23 cellular contexts compared by ENCODE assay signal in genomic region chr1:230701434-230701833, GRCh38. TPM values are rescaled to one million over a fixed set of nuclear protein-coding genes. Genes with fewer than 3 reads are reported as not detected.
"Had no signal": no experiment of that assay in that cellular context is flagged by ENCODE, and none has a peak within 500 bp of the region (broad histone marks: within the 10 kb centered on the region; RNA-seq: fewer than 3 reads in every experiment).

No MANE protein-coding gene starts in this region.

- H3K4me3 ChIP-seq: adrenal gland, body of pancreas, PC-9 had no signal

- H2AFZ ChIP-seq: PC-9 had no signal

- H3K4me1 ChIP-seq: adrenal gland, body of pancreas had no signal

- ATAC-seq: activated CD8-positive, alpha-beta T cell treated with anti-CD3 and anti-CD28 coated beads, Interleukin-2, amount 10 ng/mL, durations not matched to agents 7 days and 5 days; body of pancreas; T-helper 17 cell; WTC11 had no signal

- H3K4me3 Mint-ChIP-seq: activated CD8-positive, alpha-beta T cell treated with anti-CD3 and anti-CD28 coated beads, Interleukin-2, amount 10 ng/mL, durations not matched to agents 7 days and 5 days; activated naive CD8-positive, alpha-beta T cell treated with anti-CD3 and anti-CD28 coated beads, Interleukin-2, amount 10 ng/mL, durations not matched to agents 7 days and 5 days; T-helper 17 cell; WTC11 had no signal

- H3K9me3 Mint-ChIP-seq: activated naive CD8-positive, alpha-beta T cell treated with anti-CD3 and anti-CD28 coated beads, Interleukin-2, amount 10 ng/mL, durations not matched to agents 7 days and 5 days; WTC11 had no signal

- FAIRE-seq: bronchial epithelial cell had no signal

- H3K4me2 ChIP-seq: KMS-11, PC-9 had no signal

- H3K9me3 ChIP-seq: adrenal gland, body of pancreas had no signal

- H3K27ac Mint-ChIP-seq: activated CD8-positive, alpha-beta T cell treated with anti-CD3 and anti-CD28 coated beads, Interleukin-2, amount 10 ng/mL, durations not matched to agents 7 days and 5 days; activated naive CD8-positive, alpha-beta T cell treated with anti-CD3 and anti-CD28 coated beads, Interleukin-2, amount 10 ng/mL, durations not matched to agents 7 days and 5 days; T-helper 17 cell; WTC11 had no signal

- DNase-seq: activated CD4-positive, alpha-beta T cell treated with anti-CD3 and anti-CD28 coated beads for 48 hours; activated CD4-positive, alpha-beta T cell treated with anti-CD3 and anti-CD28 coated beads, Interleukin-2, amount 50 U/mL, for 4 hours; activated CD4-positive, CD25-positive, alpha-beta regulatory T cell treated with anti-CD3 and anti-CD28 coated beads, Interleukin-2, amount 50 U/mL, for 72 hours; activated CD8-positive, alpha-beta memory T cell treated with anti-CD3 and anti-CD28 coated beads, Interleukin-2, amount 50 U/mL, for 48 hours; activated CD8-positive, alpha-beta T cell treated with anti-CD3 and anti-CD28 coated beads, Interleukin-2, amount 10 ng/mL, durations not matched to agents 7 days and 5 days; activated naive CD4-positive, alpha-beta T cell treated with anti-CD3 and anti-CD28 coated beads, Interleukin-2, amount 50 U/mL, for 16 hours; activated naive CD8-positive, alpha-beta T cell treated with anti-CD3 and anti-CD28 coated beads, Interleukin-2, amount 10 ng/mL, durations not matched to agents 7 days and 5 days; activated T-cell treated with anti-CD3 and anti-CD28 coated beads, Interleukin-2, amount 50 U/mL, for 1 hour; adrenal gland; body of pancreas; NCI-H1092; NCI-H1417; NCI-H2081; NCI-H510A treated with DMSO at 0.1 percent for 48 hours; PC-9; SHP77 treated with DMSO at 0.1 percent for 48 hours; T-helper 17 cell; T-helper 9 cell had no signal

- H3K4me1 Mint-ChIP-seq: activated naive CD8-positive, alpha-beta T cell treated with anti-CD3 and anti-CD28 coated beads, Interleukin-2, amount 10 ng/mL, durations not matched to agents 7 days and 5 days had no signal

- H3K36me3 ChIP-seq: adrenal gland had no signal

- H3K27me3 ChIP-seq: adrenal gland, body of pancreas had no signal

- H3K27ac ChIP-seq: adrenal gland, body of pancreas, KMS-11, PC-9 had no signal

- H3K9ac ChIP-seq: KMS-11 had no signal

- H3K36me3 Mint-ChIP-seq: activated naive CD8-positive, alpha-beta T cell treated with anti-CD3 and anti-CD28 coated beads, Interleukin-2, amount 10 ng/mL, durations not matched to agents 7 days and 5 days; WTC11 had no signal

RNA-seq across cellular contexts. Expression of gene AGT, which starts 12.5 kb away (rescaled TPM):
- total RNA-seq: activated CD8-positive, alpha-beta T cell treated with anti-CD3 and anti-CD28 coated beads, Interleukin-2, amount 10 ng/mL, durations not matched to agents 7 days and 5 days; activated naive CD8-positive, alpha-beta T cell treated with anti-CD3 and anti-CD28 coated beads, Interleukin-2, amount 10 ng/mL, durations not matched to agents 7 days and 5 days; MCF 10A; PC-9; SK-MEL-5; T-helper 17 cell had no signal

RNA-seq across cellular contexts. Expression of gene CAPN9, which starts 45.8 kb away (rescaled TPM):
- total RNA-seq: activated CD8-positive, alpha-beta T cell treated with anti-CD3 and anti-CD28 coated beads, Interleukin-2, amount 10 ng/mL, durations not matched to agents 7 days and 5 days; activated naive CD8-positive, alpha-beta T cell treated with anti-CD3 and anti-CD28 coated beads, Interleukin-2, amount 10 ng/mL, durations not matched to agents 7 days and 5 days; bronchial epithelial cell; MCF 10A; PC-9; SK-MEL-5; T-helper 17 cell; WTC11 had no signal
